9 cellular contexts compared by ENCODE assay signal in the genomic region with DNA sequence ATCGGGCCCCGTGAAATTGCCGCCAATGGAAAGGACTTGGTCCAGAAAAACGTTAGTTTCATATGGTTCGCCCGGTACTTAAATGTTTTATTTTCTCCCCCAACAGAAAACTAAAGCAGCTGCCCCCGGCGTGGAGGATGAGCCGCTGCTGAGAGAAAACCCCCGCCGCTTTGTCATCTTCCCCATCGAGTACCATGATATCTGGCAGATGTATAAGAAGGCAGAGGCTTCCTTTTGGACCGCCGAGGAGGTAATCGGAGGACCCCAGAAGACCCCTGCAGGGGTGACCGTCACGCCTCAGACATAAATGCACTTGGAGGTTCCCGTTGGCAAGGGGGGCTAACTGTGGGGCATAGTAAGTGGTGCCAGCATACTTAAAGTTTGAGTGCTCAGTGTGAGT. TPM values are rescaled to one million over a fixed set of nuclear protein-coding genes. Genes with fewer than 3 reads are reported as not detected.
DNase-seq lines count a peak whose midpoint lies in the region; ATAC-seq and TF ChIP-seq lines count a peak whose summit lies in the region.
"Had no signal": no experiment of that assay in that cellular context is flagged by ENCODE, and none has a peak within 500 bp of the region (broad histone marks: within the 10 kb centered on the region; RNA-seq: fewer than 3 reads in every experiment).

No MANE protein-coding gene starts in this region.

- peak overlapping the region; percentile 94 for H3K4me3 Mint-ChIP-seq in activated CD4-positive, alpha-beta T cell treated with anti-CD3 and anti-CD28 coated beads, Interleukin-2, amount 10 ng/mL, durations not matched to agents 24 days and 14 days
- H3K4me3 Mint-ChIP-seq in stimulated activated memory B cell treated with anti-CD40 and anti-IgM and Interleukin-4, amounts not matched to agents 10 μg/mL and 1 μg/mL and 100 μg/mL, for 72 hours = peak overlapping the region; percentile 78

- peaks cover 55% of the 10 kb centered on the region for H3K4me1 Mint-ChIP-seq in activated CD4-positive, alpha-beta T cell treated with anti-CD3 and anti-CD28 coated beads, Interleukin-2, amount 10 ng/mL, durations not matched to agents 24 days and 14 days
- H3K4me1 Mint-ChIP-seq in stimulated activated memory B cell treated with anti-CD40 and anti-IgM and Interleukin-4, amounts not matched to agents 10 μg/mL and 1 μg/mL and 100 μg/mL, for 72 hours = peaks cover 27% of the 10 kb centered on the region

- H3K36me3 Mint-ChIP-seq in activated CD4-positive, alpha-beta T cell treated with anti-CD3 and anti-CD28 coated beads, Interleukin-2, amount 10 ng/mL, durations not matched to agents 24 days and 14 days (ENCODE audit: low read depth) = peaks cover 60% of the 10 kb centered on the region
- no peaks in the 10 kb centered on the region for H3K36me3 Mint-ChIP-seq in stimulated activated memory B cell treated with anti-CD40 and anti-IgM and Interleukin-4, amounts not matched to agents 10 μg/mL and 1 μg/mL and 100 μg/mL, for 72 hours

- no peak for ATAC-seq in stimulated activated memory B cell treated with anti-CD40 and anti-IgM and Interleukin-4, amounts not matched to agents 10 μg/mL and 1 μg/mL and 100 μg/mL, for 72 hours

- peak overlapping the region; percentile 76; the same call in 1 of the 2 replicates for H3K27ac ChIP-seq in VCaP
- H3K27ac ChIP-seq: adrenal gland had no signal

- TF ChIP-seq CTCF in VCaP (conservative IDR thresholded peaks at IDR 0.05) (no peak), fibroblast of villous mesenchyme (IDR thresholded peaks at IDR 0.05; ENCODE audit: insufficient read depth, low read depth, low read length) (no peak)

- H3K27me3 Mint-ChIP-seq in activated CD4-positive, alpha-beta T cell treated with anti-CD3 and anti-CD28 coated beads, Interleukin-2, amount 10 ng/mL, durations not matched to agents 24 days and 14 days = no peaks in the 10 kb centered on the region
- peaks cover 29% of the 10 kb centered on the region for H3K27me3 Mint-ChIP-seq in stimulated activated memory B cell treated with anti-CD40 and anti-IgM and Interleukin-4, amounts not matched to agents 10 μg/mL and 1 μg/mL and 100 μg/mL, for 72 hours

- intact Hi-C loops in activated CD4-positive, alpha-beta T cell treated with anti-CD3 and anti-CD28 coated beads, Interleukin-2, amount 10 ng/mL, durations not matched to agents 24 days and 14 days (cut with micrococcal nuclease) = loop anchor here (2.0 to 5.0 kb wide), 4 partner anchors 322 to 701 kb away; partner anchors contain the start of genes ADAM17, CPSF3 and ITGB1BP1

- H3K27ac Mint-ChIP-seq in activated CD4-positive, alpha-beta T cell treated with anti-CD3 and anti-CD28 coated beads, Interleukin-2, amount 10 ng/mL, durations not matched to agents 24 days and 14 days = peak overlapping the region; percentile 97
- H3K27ac Mint-ChIP-seq in stimulated activated memory B cell treated with anti-CD40 and anti-IgM and Interleukin-4, amounts not matched to agents 10 μg/mL and 1 μg/mL and 100 μg/mL, for 72 hours = peak overlapping the region; percentile 54

- DNase-seq in activated CD4-positive, alpha-beta T cell treated with anti-CD3 and anti-CD28 coated beads, Interleukin-2, amount 10 ng/mL, durations not matched to agents 24 days and 14 days = peak; percentile 75
- DNase-seq in activated CD4-positive, alpha-beta T cell treated with anti-CD3 and anti-CD28 coated beads, Interleukin-2, amount 50 U/mL, for 48 hours = no peak
- DNase-seq in fibroblast of villous mesenchyme (ENCODE audit: low read depth) (no peak), NCI-H2196 treated with DMSO at 0.1 percent for 48 hours (lab: John Stamatoyannopoulos, UW; ENCODE audit: unreplicated experiment) (no peak), hippocampal formation (lab: John Stamatoyannopoulos, UW) (no peak), COLO668 (lab: John Stamatoyannopoulos, UW; ENCODE audit: unreplicated experiment) (no peak)
- DNase-seq: adrenal gland had no signal

- H3K9me3 Mint-ChIP-seq in activated CD4-positive, alpha-beta T cell treated with anti-CD3 and anti-CD28 coated beads, Interleukin-2, amount 10 ng/mL, durations not matched to agents 24 days and 14 days = no peaks in the 10 kb centered on the region
- H3K9me3 Mint-ChIP-seq in stimulated activated memory B cell treated with anti-CD40 and anti-IgM and Interleukin-4, amounts not matched to agents 10 μg/mL and 1 μg/mL and 100 μg/mL, for 72 hours = no peaks in the 10 kb centered on the region

- peak overlapping the region; percentile 81 for H3K4me3 ChIP-seq in fibroblast of villous mesenchyme (ENCODE audit: low read depth, low read length)

RNA-seq across cellular contexts. Expression of gene RRM2, which starts 0.7 kb away (rescaled TPM):
- 378 and 383 TPM in 2 replicates for total RNA-seq in activated CD4-positive, alpha-beta T cell treated with anti-CD3 and anti-CD28 coated beads, Interleukin-2, amount 10 ng/mL, durations not matched to agents 24 days and 14 days
- 45.8 and 58.6 TPM in 2 replicates for total RNA-seq in fibroblast of villous mesenchyme

RNA-seq across cellular contexts. Expression of gene CYS1, which starts 43.1 kb away (rescaled TPM):
- total RNA-seq in activated CD4-positive, alpha-beta T cell treated with anti-CD3 and anti-CD28 coated beads, Interleukin-2, amount 10 ng/mL, durations not matched to agents 24 days and 14 days = 0.24 and 0.63 TPM in 2 replicates
- 1.6 and 2.2 TPM in 2 replicates for total RNA-seq in fibroblast of villous mesenchyme
